8 cellular contexts compared by ENCODE assay signal in genomic region chr10:45580371-45580770, GRCh38.
DNase-seq lines count a peak whose midpoint lies in the region; ATAC-seq and TF ChIP-seq lines count a peak whose summit lies in the region.

No MANE protein-coding gene starts in this region.

- no peaks in the 10 kb centered on the region for H3K36me3 ChIP-seq in vagina

- no peaks in the 10 kb centered on the region for H3K9me3 ChIP-seq in vagina

- peak overlapping the region; percentile 48 for H3K4me3 ChIP-seq in GM12864 (ENCODE audit: low read depth, low read length)
- H3K4me3 ChIP-seq in vagina: no peak overlapping the region

- peaks cover 25% of the 10 kb centered on the region for H3K4me1 ChIP-seq in vagina

- TF ChIP-seq CTCF in GM12864 (IDR thresholded peaks at IDR 0.05; ENCODE audit: low read depth, low read length, missing control alignments) (no peak), vagina (IDR thresholded peaks at IDR 0.05) (no peak)

- ATAC-seq in GM21526 (IDR thresholded peaks at IDR 0.05; ENCODE audit: low FRiP score, unreplicated experiment) (peak; percentile 45), left colon (peak; percentile 35)

- no peaks in the 10 kb centered on the region for H3K27me3 ChIP-seq in vagina

- in situ Hi-C loops in KBM-7 (cut with MboI; ENCODE audit: low pct_unique_long_range_greater_than_20kb, low sequenced_read_pairs): no loop called here

- no peak overlapping the region for H3K27ac ChIP-seq in vagina

- DNase-seq in GM12864 (ENCODE audit: low read depth) (no peak), NAMALWA (ENCODE audit: low spot score) (peak; percentile 55), left colon (no peak), vagina (ENCODE audit: extremely low spot score in 2 of 2) (no peak), KBM-7 (no peak), NCI-H1105 (lab: John Stamatoyannopoulos, UW) (no peak), midbrain (lab: John Stamatoyannopoulos, UW) (no peak)

- intact Hi-C loops in left colon (cut with DNase I, micrococcal nuclease): no loop called here
- intact Hi-C loops in vagina (cut with DNase I): no loop called here

- no peak for TF ChIP-seq POLR2A in vagina (IDR thresholded peaks at IDR 0.05)
